In the genomic region with DNA sequence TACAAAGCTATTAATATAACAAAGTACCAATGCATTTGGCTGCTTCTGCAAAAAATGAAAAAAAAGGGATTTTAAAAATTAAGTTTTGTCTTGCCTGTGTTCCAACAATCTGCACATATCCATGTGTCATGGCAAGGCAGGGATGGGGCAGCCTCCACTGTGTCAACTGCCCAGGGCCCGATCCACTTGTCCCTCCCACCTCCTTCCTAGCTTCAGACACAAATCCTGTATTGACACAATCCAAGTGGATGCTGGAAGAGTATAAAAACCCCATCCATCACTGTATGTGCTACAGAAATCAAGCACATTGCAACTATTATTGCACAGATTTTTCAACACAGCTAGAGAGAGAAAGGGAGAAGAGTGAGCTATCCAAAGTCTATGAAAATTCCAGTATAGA, we compare ENCODE assay signal across 11 cellular contexts.
DNase-seq lines count a peak whose midpoint lies in the region; ATAC-seq and TF ChIP-seq lines count a peak whose summit lies in the region.
"Had no signal": no experiment of that assay in that cellular context is flagged by ENCODE, and none has a peak within 500 bp of the region (broad histone marks: within the 10 kb centered on the region; RNA-seq: fewer than 3 reads in every experiment).

No MANE protein-coding gene starts in this region.

- peak overlapping the region; percentile 98 for H3K4me3 ChIP-seq in CD4-positive, CD25-positive, alpha-beta regulatory T cell (ENCODE audit: low read depth, low read length)
- no peak overlapping the region for H3K4me3 ChIP-seq in neuronal stem cell (ENCODE audit: low read length in 2 of 2)

- no peak for ATAC-seq in CD4-positive, CD25-positive, alpha-beta regulatory T cell (ENCODE audit: low read depth in 2 of 2)
- ATAC-seq in natural killer cell = no peak

- H2BK5ac ChIP-seq in neuronal stem cell (ENCODE audit: low read length) = no peak overlapping the region

- intact Hi-C loops in activated T-helper 1 cell treated with anti-CD3 and anti-CD28 coated beads, Interleukin-12 subunit alpha, Interleukin-12 subunit beta, Interleukin-2, Interleukin-4 antibody, amounts not matched to agents 30 ng/mL and 10 ng/mL and 1 ng/mL, durations not matched to agents 14 hours and 24 hours and 36 hours (cut with micrococcal nuclease) = loop anchor here (1.0 to 5.0 kb wide), 6 partner anchors 11 to 1525 kb away; partner anchors contain the start of gene AOAH
- intact Hi-C loops in natural killer cell (cut with micrococcal nuclease) = loop anchor here (2.0 kb wide), 1 partner anchor 57 kb away; no protein-coding TSS in a partner anchor

- no peaks in the 10 kb centered on the region for H3K9me3 ChIP-seq in CD4-positive, CD25-positive, alpha-beta regulatory T cell (ENCODE audit: control insufficient read depth in 2 of 2, low read length in 2 of 2)
- H3K9me3 ChIP-seq in neuronal stem cell (replicated peaks in 1 of 2; ENCODE audit: control insufficient read depth in 2 of 2, insufficient read depth in 1 of 2, low read depth in 1 of 2, low read length in 2 of 2) = peaks cover 2 to 5% of the 10 kb centered on the region in 2 donors

- DNase-seq in CD4-positive, CD25-positive, alpha-beta regulatory T cell = no peak
- DNase-seq in activated T-helper 1 cell treated with anti-CD3 and anti-CD28 coated beads, Interleukin-12 subunit alpha, Interleukin-12 subunit beta, Interleukin-2, Interleukin-4 antibody, amounts not matched to agents 30 ng/mL and 10 ng/mL and 1 ng/mL, durations not matched to agents 14 hours and 24 hours and 36 hours (ENCODE audit: low spot score) = no peak
- DNase-seq in natural killer cell (no peak), neuronal stem cell (ENCODE audit: low spot score) (no peak), DMS 273 treated with DMSO at 0.1 percent for 48 hours (lab: John Stamatoyannopoulos, UW) (no peak), NCI-H187 (lab: John Stamatoyannopoulos, UW) (no peak), NCI-H510A treated with DMSO at 0.1 percent for 48 hours (lab: John Stamatoyannopoulos, UW) (no peak)
- DNase-seq: endodermal cell, NCI-H748 treated with DMSO at 0.1 percent for 48 hours, T1000 had no signal

- peaks cover 30 to 93% (median 65%) of the 10 kb centered on the region in 4 donors for H3K4me1 Mint-ChIP-seq in CD4-positive, CD25-positive, alpha-beta regulatory T cell
- H3K4me1 Mint-ChIP-seq in IgD-negative memory B cell (peaks cover 32 to 71% (median 68%) of the 10 kb centered on the region in 3 donors), natural killer cell (peaks cover 28 to 40% of the 10 kb centered on the region in 2 donors)
- peaks cover 77% of the 10 kb centered on the region for H3K4me1 Mint-ChIP-seq in activated T-helper 1 cell treated with anti-CD3 and anti-CD28 coated beads, Interleukin-12 subunit alpha, Interleukin-12 subunit beta, Interleukin-2, Interleukin-4 antibody, amounts not matched to agents 30 ng/mL and 10 ng/mL and 1 ng/mL, durations not matched to agents 14 hours and 24 hours and 36 hours (ENCODE audit: low read depth)

- H3K27ac Mint-ChIP-seq in CD4-positive, CD25-positive, alpha-beta regulatory T cell = peak overlapping the region; percentile 98 to 100 (median 99)
- H3K27ac Mint-ChIP-seq in IgD-negative memory B cell (peak overlapping the region; percentile 94 to 98 (median 94)), natural killer cell (peak overlapping the region; percentile 84 to 91)
- H3K27ac Mint-ChIP-seq in activated T-helper 1 cell treated with anti-CD3 and anti-CD28 coated beads, Interleukin-12 subunit alpha, Interleukin-12 subunit beta, Interleukin-2, Interleukin-4 antibody, amounts not matched to agents 30 ng/mL and 10 ng/mL and 1 ng/mL, durations not matched to agents 14 hours and 24 hours and 36 hours = peak overlapping the region; percentile 99

- no peak overlapping the region for H3K23ac ChIP-seq in neuronal stem cell (ENCODE audit: low read depth, low read length, poor library complexity)

- H3K14ac ChIP-seq in neuronal stem cell (ENCODE audit: low read length) = no peak overlapping the region

- WGBS in neuronal stem cell (ENCODE audit: extremely low coverage in 2 of 2, insufficient read length in 2 of 2, insufficient replicate concordance in 1 of 2), 2 donors = no CpG with 5 or more reads among the region's 1 CpG

- no peaks in the 10 kb centered on the region for H3K79me1 ChIP-seq in neuronal stem cell (ENCODE audit: low read depth, low read length)

- no peak overlapping the region for H2BK12ac ChIP-seq in neuronal stem cell (ENCODE audit: low read length)

- no peak overlapping the region for H3K18ac ChIP-seq in neuronal stem cell (ENCODE audit: low read length)

- H3K9ac ChIP-seq in neuronal stem cell (ENCODE audit: low read depth, low read length, poor library complexity) = no peak overlapping the region

- no peak overlapping the region for H3K4me2 ChIP-seq in neuronal stem cell (ENCODE audit: insufficient read depth, low read length, poor library complexity, severe bottlenecking)

- H3K27me3 ChIP-seq in CD4-positive, CD25-positive, alpha-beta regulatory T cell (ENCODE audit: control insufficient read depth, insufficient read depth, low read length) = no peaks in the 10 kb centered on the region
- H3K27me3 ChIP-seq in neuronal stem cell (ENCODE audit: control insufficient read depth in 3 of 3, insufficient read depth in 3 of 3, low read depth in 1 of 3, low read length in 3 of 3) = no peaks in the 10 kb centered on the region

- H3K27ac ChIP-seq in CD4-positive, CD25-positive, alpha-beta regulatory T cell (ENCODE audit: insufficient read depth, low read length, poor library complexity, severe bottlenecking) = peak overlapping the region; percentile 84
- H3K27ac ChIP-seq in neuronal stem cell (replicated peaks; ENCODE audit: low read length) = no peak overlapping the region

- no peak overlapping the region for H4K8ac ChIP-seq in neuronal stem cell (ENCODE audit: low read depth, low read length)

- TF ChIP-seq CTCF in natural killer cell (IDR thresholded peaks at IDR 0.05) = no peak

- no peaks in the 10 kb centered on the region for H3K27me3 Mint-ChIP-seq in CD4-positive, CD25-positive, alpha-beta regulatory T cell
- H3K27me3 Mint-ChIP-seq in IgD-negative memory B cell (no peaks in the 10 kb centered on the region), natural killer cell (ENCODE audit: low read depth in 2 of 2) (no peaks in the 10 kb centered on the region)
- no peaks in the 10 kb centered on the region for H3K27me3 Mint-ChIP-seq in activated T-helper 1 cell treated with anti-CD3 and anti-CD28 coated beads, Interleukin-12 subunit alpha, Interleukin-12 subunit beta, Interleukin-2, Interleukin-4 antibody, amounts not matched to agents 30 ng/mL and 10 ng/mL and 1 ng/mL, durations not matched to agents 14 hours and 24 hours and 36 hours (ENCODE audit: insufficient read depth)

- peaks cover 22% of the 10 kb centered on the region for H3K36me3 Mint-ChIP-seq in CD4-positive, CD25-positive, alpha-beta regulatory T cell
- H3K36me3 Mint-ChIP-seq in IgD-negative memory B cell = peaks cover 5% of the 10 kb centered on the region
- peaks cover 39% of the 10 kb centered on the region for H3K36me3 Mint-ChIP-seq in activated T-helper 1 cell treated with anti-CD3 and anti-CD28 coated beads, Interleukin-12 subunit alpha, Interleukin-12 subunit beta, Interleukin-2, Interleukin-4 antibody, amounts not matched to agents 30 ng/mL and 10 ng/mL and 1 ng/mL, durations not matched to agents 14 hours and 24 hours and 36 hours (ENCODE audit: low read depth)
- H3K36me3 Mint-ChIP-seq in natural killer cell = peaks cover 10% of the 10 kb centered on the region

- H3K4ac ChIP-seq in neuronal stem cell (ENCODE audit: low read length) = no peak overlapping the region

- no peaks in the 10 kb centered on the region for H3K9me3 Mint-ChIP-seq in CD4-positive, CD25-positive, alpha-beta regulatory T cell
- H3K9me3 Mint-ChIP-seq in IgD-negative memory B cell = peaks cover 0 to 1% (median 0%) of the 10 kb centered on the region in 3 donors
- peaks cover 4% of the 10 kb centered on the region for H3K9me3 Mint-ChIP-seq in activated T-helper 1 cell treated with anti-CD3 and anti-CD28 coated beads, Interleukin-12 subunit alpha, Interleukin-12 subunit beta, Interleukin-2, Interleukin-4 antibody, amounts not matched to agents 30 ng/mL and 10 ng/mL and 1 ng/mL, durations not matched to agents 14 hours and 24 hours and 36 hours
- H3K9me3 Mint-ChIP-seq in natural killer cell = no peaks in the 10 kb centered on the region
- H3K9me3 Mint-ChIP-seq: endodermal cell had no signal

- H2AFZ ChIP-seq in neuronal stem cell (ENCODE audit: low read length) = no peak overlapping the region

- peaks cover 6% of the 10 kb centered on the region for H3K36me3 ChIP-seq in CD4-positive, CD25-positive, alpha-beta regulatory T cell (ENCODE audit: control insufficient read depth, insufficient read depth, low read length)
- H3K36me3 ChIP-seq in neuronal stem cell (replicated peaks in 1 of 2; ENCODE audit: control insufficient read depth in 2 of 2, insufficient read depth in 2 of 2, low read length in 2 of 2) = peaks cover 0 to 3% of the 10 kb centered on the region in 2 donors

- H2BK120ac ChIP-seq in neuronal stem cell (ENCODE audit: low read depth, low read length) = no peak overlapping the region

- H3K4me1 ChIP-seq in CD4-positive, CD25-positive, alpha-beta regulatory T cell (ENCODE audit: control insufficient read depth, insufficient read depth, low read length, poor library complexity, severe bottlenecking) = peaks cover 82% of the 10 kb centered on the region
- H3K4me1 ChIP-seq in neuronal stem cell (ENCODE audit: control insufficient read depth in 2 of 2, insufficient read depth in 1 of 2, low read depth in 1 of 2, low read length in 2 of 2) = peaks cover 0 to 4% of the 10 kb centered on the region in 2 donors

- H4K91ac ChIP-seq in neuronal stem cell (ENCODE audit: low read depth, low read length, poor library complexity) = no peak overlapping the region

- H2BK15ac ChIP-seq in neuronal stem cell (ENCODE audit: low read length) = no peak overlapping the region

- peak overlapping the region; percentile 96 to 99 (median 96) for H3K4me3 Mint-ChIP-seq in CD4-positive, CD25-positive, alpha-beta regulatory T cell
- H3K4me3 Mint-ChIP-seq in IgD-negative memory B cell (peak overlapping the region; percentile 93 to 98 (median 98)), natural killer cell (peak overlapping the region; percentile 88)
- H3K4me3 Mint-ChIP-seq in activated T-helper 1 cell treated with anti-CD3 and anti-CD28 coated beads, Interleukin-12 subunit alpha, Interleukin-12 subunit beta, Interleukin-2, Interleukin-4 antibody, amounts not matched to agents 30 ng/mL and 10 ng/mL and 1 ng/mL, durations not matched to agents 14 hours and 24 hours and 36 hours = peak overlapping the region; percentile 96
- H3K4me3 Mint-ChIP-seq: endodermal cell had no signal

- no peak overlapping the region for H2AK5ac ChIP-seq in neuronal stem cell (ENCODE audit: low read depth, low read length)
